Comparison of ENCODE assay signal across 17 cellular contexts in the genomic region with DNA sequence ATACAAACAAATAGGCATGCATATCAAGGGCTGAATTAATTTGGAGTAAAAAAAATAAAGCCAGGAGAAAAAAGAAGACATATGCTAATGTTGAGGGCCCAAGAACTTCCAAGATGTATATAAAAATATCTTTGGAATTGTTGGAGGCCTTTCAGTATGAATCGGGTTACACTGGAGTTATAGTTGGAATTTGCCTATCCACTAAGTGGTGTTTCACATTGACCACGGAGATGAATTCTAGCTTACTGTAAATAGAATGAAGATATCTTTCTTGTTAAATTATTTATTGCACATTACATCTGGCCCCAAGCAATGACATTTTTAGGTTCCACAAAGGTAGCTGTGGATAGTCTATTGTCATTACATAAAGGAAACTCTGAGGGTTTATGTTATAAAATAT. TPM values are rescaled to one million over a fixed set of nuclear protein-coding genes. Genes with fewer than 3 reads are reported as not detected.
DNase-seq lines count a peak whose midpoint lies in the region.
"Had no signal": no experiment of that assay in that cellular context is flagged by ENCODE, and none has a peak within 500 bp of the region (broad histone marks: within the 10 kb centered on the region; RNA-seq: fewer than 3 reads in every experiment).

No MANE protein-coding gene starts in this region.

- H3K4me1 ChIP-seq in adipocyte (ENCODE audit: control insufficient read depth, insufficient read depth, low read length) = no peaks in the 10 kb centered on the region
- H3K4me1 ChIP-seq: BLaER1, Caco-2 had no signal

- H3K9me3 ChIP-seq in adipocyte (ENCODE audit: control insufficient read depth, low read length) = peaks cover 3% of the 10 kb centered on the region

- DNase-seq in EH (ENCODE audit: low read depth) (peak; percentile 28), adipocyte (ENCODE audit: low read depth) (peak; percentile 25), myocyte (ENCODE audit: low read depth) (peak; percentile 19), GOT3 (lab: John Stamatoyannopoulos, UW) (no peak), NCI-H524 (lab: John Stamatoyannopoulos, UW) (no peak), NCI-H524 treated with DMSO at 0.1 percent for 48 hours (lab: John Stamatoyannopoulos, UW) (no peak)
- DNase-seq: Caco-2; CD4-positive, CD25-positive, alpha-beta regulatory T cell; CD8-positive, alpha-beta T cell; DMS153; DND-41; EL; GDM1; H7; HCEC 1CT had no signal

- H3K4me3 ChIP-seq in adipocyte (ENCODE audit: low read length) = no peak overlapping the region
- H3K4me3 ChIP-seq: BLaER1, GM12878 had no signal

- no peaks in the 10 kb centered on the region for H3K36me3 ChIP-seq in adipocyte (ENCODE audit: control insufficient read depth, insufficient read depth, low read length, severe bottlenecking)
- H3K36me3 ChIP-seq: BLaER1 had no signal

- H3K9ac ChIP-seq in adipocyte (ENCODE audit: low read length) = no peak overlapping the region
- H3K9ac ChIP-seq: BLaER1 had no signal

- H3K27me3 ChIP-seq in adipocyte (replicated peaks; ENCODE audit: control insufficient read depth, insufficient read depth, low read length) = peaks cover 6% of the 10 kb centered on the region
- H3K27me3 ChIP-seq: BLaER1 had no signal

RNA-seq across cellular contexts. Expression of gene TRIB2, which starts 38.5 kb away (rescaled TPM):
- total RNA-seq in myocyte = 11.3 and 12.3 TPM in 2 replicates
- 15.2 TPM for polyA plus RNA-seq in myocyte (2012)

Comparison
In these comparisons a context has a peak if more than half of its experiments do, and no peak if none do; other contexts are left out.
1. DNase-seq: peak in EH (single experiment), adipocyte (single experiment) and myocyte (single experiment); none in GOT3 (single experiment), NCI-H524 (0 of 2) and NCI-H524 treated with DMSO at 0.1 percent for 48 hours (single experiment).